ENCODE assay signal across 9 cellular contexts in the genomic region with DNA sequence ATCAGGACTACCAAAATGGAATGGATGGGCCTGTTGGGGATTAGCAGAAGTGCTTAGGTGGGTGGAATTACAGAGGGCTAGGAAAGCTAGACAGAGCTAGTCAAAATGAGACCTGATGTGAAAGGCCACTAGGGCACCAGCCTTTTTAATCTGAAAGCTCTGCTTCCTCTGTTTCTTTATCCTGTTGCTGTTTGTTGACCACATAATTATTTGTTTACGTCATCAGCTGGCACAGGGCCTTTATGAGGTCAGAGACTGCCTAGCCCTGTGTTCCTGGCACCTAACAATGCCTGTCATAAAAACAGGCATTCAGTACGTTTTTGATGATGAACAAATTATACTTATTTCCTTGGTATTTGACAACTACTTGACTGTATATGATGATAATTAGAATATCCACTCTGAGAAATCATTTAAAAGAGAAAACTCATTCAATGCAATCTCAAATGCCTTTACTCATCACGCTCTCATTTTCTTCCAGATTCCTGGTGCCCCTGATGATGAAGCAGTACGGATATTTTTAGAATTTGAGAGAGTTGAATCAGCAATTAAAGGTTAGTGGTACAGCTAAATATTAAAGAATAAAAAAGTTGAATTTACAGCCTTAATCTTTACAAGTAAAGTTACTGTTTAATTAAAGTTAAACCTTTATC. TPM values are rescaled to one million over a fixed set of nuclear protein-coding genes. Genes with fewer than 3 reads are reported as not detected.
A peak's percentile ranks its signal among the peaks of the same experiment; 100 is the strongest.
DNase-seq lines count a peak whose midpoint lies in the region; ATAC-seq and TF ChIP-seq lines count a peak whose summit lies in the region.
"Had no signal": no experiment of that assay in that cellular context is flagged by ENCODE, and none has a peak within 500 bp of the region (broad histone marks: within the 10 kb centered on the region; RNA-seq: fewer than 3 reads in every experiment).

No MANE protein-coding gene starts in this region.

- TF ChIP-seq CTCF in Panc1 (IDR thresholded peaks at IDR 0.05), result no peak
- TF ChIP-seq CTCF in omental fat pad (IDR thresholded peaks at IDR 0.05), result no peak
- TF ChIP-seq CTCF in thyroid gland (IDR thresholded peaks at IDR 0.05), result no peak

- H3K9me3 ChIP-seq in Panc1 (ENCODE audit: control insufficient read depth, insufficient read depth, low read depth, low read length), result no peaks in the 10 kb centered on the region
- no peaks in the 10 kb centered on the region for H3K9me3 ChIP-seq in thyroid gland

- no peaks in the 10 kb centered on the region; the same call in none of the 2 replicates for H3K4me1 ChIP-seq in Panc1 (ENCODE audit: control insufficient read depth, insufficient read depth, low read length)
- H3K4me1 ChIP-seq in thyroid gland, result peaks cover 0 to 10% of the 10 kb centered on the region in 2 donors

- H3K36me3 ChIP-seq in Panc1 (ENCODE audit: control insufficient read depth, insufficient read depth, low read length) (peaks cover 16% of the 10 kb centered on the region), thyroid gland (peaks cover 42 to 54% of the 10 kb centered on the region in 2 donors)

- DNase-seq in Daoy (ENCODE audit: low read depth) (peak; percentile 27), Panc1 (ENCODE audit: low read depth, low spot score) (peak; percentile 38), dermis blood vessel endothelial cell (peak; percentile 88), omental fat pad (ENCODE audit: low spot score) (no peak), thyroid gland (no peak), NCI-H1105 (lab: John Stamatoyannopoulos, UW) (no peak), HUDEP-2 (lab: John Stamatoyannopoulos, UW; ENCODE audit: unreplicated experiment in 76 of 76) (no peak)

- no peaks in the 10 kb centered on the region for H3K27me3 ChIP-seq in Panc1 (ENCODE audit: control insufficient read depth, insufficient read depth, low read length)
- H3K27me3 ChIP-seq in thyroid gland, result no peaks in the 10 kb centered on the region

- intact Hi-C loops in Panc1 (cut with micrococcal nuclease; ENCODE audit: unreplicated experiment), result no loop called here
- intact Hi-C loops in thyroid gland (cut with DNase I), result no loop called here

- POLR2A ChIA-PET in Panc1 (lab: Charles Lee), result no interaction called here

- in situ Hi-C loops in Panc1 (cut with HindIII; ENCODE audit: low pct_unique_long_range_greater_than_20kb, low sequenced_read_pairs), result no loop called here

- no peak for TF ChIP-seq POLR2A in thyroid gland (IDR thresholded peaks at IDR 0.05)

- H3K27ac ChIP-seq in Panc1 (ENCODE audit: low read length) (no peak overlapping the region), thyroid gland (no peak overlapping the region)
- H3K27ac ChIP-seq: HL-60 had no signal

- 72 to 86% methylated on average over 4 of the region's 4 CpGs for WGBS in thyroid gland, 2 donors

- H3K4me3 ChIP-seq in Panc1 (ENCODE audit: low read depth in 2 of 2, low read length in 2 of 2), result no peak overlapping the region
- H3K4me3 ChIP-seq in thyroid gland (replicated peaks in 1 of 3), result no peak overlapping the region

- BruUV-seq in Panc1 (replicated peaks; lab: Mats Ljungman, UMichigan), result no TSS peak

- CTCF ChIA-PET in Panc1 (lab: Charles Lee), result no interaction called here

- ATAC-seq in Panc1 (no peak), omental fat pad (ENCODE audit: low FRiP score) (peak; percentile 38), HG03175 (IDR thresholded peaks at IDR 0.05; ENCODE audit: unreplicated experiment) (no peak)

RNA-seq across cellular contexts. Expression of a gene that starts 26.1 kb away (rescaled TPM):
- 23.7 and 32.7 TPM in 2 replicates for total RNA-seq in Daoy (2014; rRNA removed; shearing (Covaris generic))
- 65.4 TPM for total RNA-seq in Panc1 (2021; ENCODE audit: unreplicated experiment)
- polyA plus RNA-seq in Panc1 (2012; ENCODE audit: insufficient read length), result 60.1 TPM
- 65.3 and 67.9 TPM in 2 replicates for total RNA-seq in dermis blood vessel endothelial cell
- 10 to 100 TPM; 58.2 to 97.9 (median 80.0) TPM for total RNA-seq in omental fat pad
- total RNA-seq in thyroid gland, result 10 to 100 TPM; 64.3 to 93.3 (median 81.7) TPM

RNA-seq across cellular contexts. Expression of a gene that starts 52.7 kb away (rescaled TPM):
- total RNA-seq in Daoy (2014; rRNA removed; shearing (Covaris generic)), result not detected in 2 replicates
- total RNA-seq in Panc1 (2021; ENCODE audit: unreplicated experiment) (0.33 TPM), dermis blood vessel endothelial cell (not detected in 2 replicates), omental fat pad (10 to 100 TPM in 1 of 4 donors, 1 to 10 TPM in 2, under 1 TPM in 1; 0.69 to 25.0 (median 7.1) TPM), thyroid gland (10 to 100 TPM in 1 of 4 donors, 1 to 10 TPM in 3; 1.7 to 11.3 (median 2.3) TPM)
- polyA plus RNA-seq in Panc1 (2012; ENCODE audit: insufficient read length), result not detected

Comparison
In these comparisons a context has a peak if more than half of its experiments do, and no peak if none do; other contexts are left out.
1. DNase-seq: peak in Daoy (single experiment), Panc1 (single experiment) and dermis blood vessel endothelial cell (single experiment); none in omental fat pad (single experiment), thyroid gland (0 of 2), NCI-H1105 (single experiment) and HUDEP-2 (0 of 76).